8 cellular contexts compared by ENCODE assay signal in the genomic region with DNA sequence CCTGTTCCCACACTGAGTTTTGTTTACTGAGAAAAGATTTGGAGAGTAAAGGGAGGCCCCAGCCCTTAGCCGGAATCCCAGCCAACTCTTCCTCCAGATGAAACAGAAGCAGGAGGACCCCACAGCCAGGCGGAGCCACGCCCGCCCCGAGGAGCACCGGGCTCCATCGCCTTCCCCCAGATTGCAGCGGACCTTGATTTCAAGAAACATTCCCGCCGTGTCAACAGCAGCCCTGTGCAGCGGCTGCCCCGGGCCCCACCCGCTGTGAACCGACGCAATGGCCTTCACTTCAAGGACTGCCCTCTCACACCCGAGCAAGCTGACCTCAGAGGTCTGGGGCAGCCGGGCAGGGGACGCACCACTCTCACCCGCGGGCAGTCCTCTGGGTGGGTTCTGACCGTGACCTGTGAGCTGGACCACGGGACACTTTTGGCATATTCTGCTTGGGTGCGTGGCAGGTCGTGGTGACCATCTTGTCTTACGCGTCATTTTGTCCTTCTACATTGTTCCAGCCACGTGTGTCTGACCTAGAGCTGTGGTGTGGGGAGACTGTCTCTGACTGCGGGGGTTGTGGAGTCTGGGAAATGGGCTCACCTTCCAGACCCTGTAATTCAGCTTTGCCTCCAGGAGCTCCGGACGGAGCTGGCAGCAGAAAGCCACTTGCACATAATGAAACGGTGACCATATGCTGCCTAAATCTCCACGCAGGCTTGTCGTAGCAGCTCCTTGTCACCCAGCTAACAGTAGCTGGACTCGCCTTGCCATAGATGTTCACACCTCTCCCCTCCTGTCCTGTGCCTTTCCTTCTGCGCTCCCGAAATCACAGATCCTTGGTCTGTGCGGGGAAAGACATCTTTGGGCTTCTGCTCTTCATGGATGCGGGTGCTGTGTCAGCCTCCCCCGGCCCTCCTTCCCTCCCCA. TPM values are rescaled to one million over a fixed set of nuclear protein-coding genes. Genes with fewer than 3 reads are reported as not detected.
A peak's percentile ranks its signal among the peaks of the same experiment; 100 is the strongest.
DNase-seq lines count a peak whose midpoint lies in the region; ATAC-seq, FAIRE-seq and TF ChIP-seq lines count a peak whose summit lies in the region.

No MANE protein-coding gene starts in this region.

- peak overlapping the region; percentile 58 for H3K27ac Mint-ChIP-seq in activated CD4-positive, alpha-beta T cell treated with anti-CD3 and anti-CD28 coated beads, Interleukin-2, amount 10 ng/mL, durations not matched to agents 24 days and 14 days
- no peak overlapping the region for H3K27ac Mint-ChIP-seq in astrocyte (ENCODE audit: unreplicated experiment)
- H3K27ac Mint-ChIP-seq in endodermal cell = no peak overlapping the region

- no peak for DNase-seq in activated CD4-positive, alpha-beta T cell treated with anti-CD3 and anti-CD28 coated beads, Interleukin-2, amount 10 ng/mL, durations not matched to agents 24 days and 14 days
- DNase-seq in activated CD4-positive, alpha-beta T cell treated with anti-CD3 and anti-CD28 coated beads for 48 hours = no peak
- no peak for DNase-seq in astrocyte (ENCODE audit: low read depth)
- DNase-seq in left lobe of liver (ENCODE audit: low spot score) = no peak
- DNase-seq in endodermal cell = no peak

- H3K9me3 ChIP-seq in astrocyte (ENCODE audit: insufficient read depth, low read depth, low read length) = no peaks in the 10 kb centered on the region
- no peaks in the 10 kb centered on the region for H3K9me3 ChIP-seq in thymus (ENCODE audit: control insufficient read depth)
- H3K9me3 ChIP-seq in endodermal cell (ENCODE audit: control insufficient read depth, low read length) = no peaks in the 10 kb centered on the region

- H3K27ac ChIP-seq in astrocyte (ENCODE audit: low read depth, low read length) = no peak overlapping the region
- no peak overlapping the region for H3K27ac ChIP-seq in thymus (ENCODE audit: low read depth)
- H3K27ac ChIP-seq in endodermal cell (ENCODE audit: low read depth, low read length) = no peak overlapping the region

- ATAC-seq in left lobe of liver = peak; percentile 30
- ATAC-seq in HG02884 (IDR thresholded peaks at IDR 0.05; ENCODE audit: unreplicated experiment) = no peak
- ATAC-seq in GM21360 (IDR thresholded peaks at IDR 0.05; ENCODE audit: unreplicated experiment) = no peak

- H3K27me3 Mint-ChIP-seq in activated CD4-positive, alpha-beta T cell treated with anti-CD3 and anti-CD28 coated beads, Interleukin-2, amount 10 ng/mL, durations not matched to agents 24 days and 14 days = no peaks in the 10 kb centered on the region
- H3K27me3 Mint-ChIP-seq in astrocyte (ENCODE audit: low read depth, unreplicated experiment) (peaks cover 59% of the 10 kb centered on the region), endodermal cell (ENCODE audit: insufficient read depth) (peaks cover 48% of the 10 kb centered on the region)

- H3K36me3 Mint-ChIP-seq in activated CD4-positive, alpha-beta T cell treated with anti-CD3 and anti-CD28 coated beads, Interleukin-2, amount 10 ng/mL, durations not matched to agents 24 days and 14 days (ENCODE audit: low read depth) = no peaks in the 10 kb centered on the region
- no peaks in the 10 kb centered on the region for H3K36me3 Mint-ChIP-seq in astrocyte (ENCODE audit: low read depth, unreplicated experiment)
- no peaks in the 10 kb centered on the region for H3K36me3 Mint-ChIP-seq in endodermal cell (ENCODE audit: low read depth)

- H3K79me2 ChIP-seq in astrocyte (ENCODE audit: insufficient read depth, low read length) = no peaks in the 10 kb centered on the region

- H3K4me1 Mint-ChIP-seq in activated CD4-positive, alpha-beta T cell treated with anti-CD3 and anti-CD28 coated beads, Interleukin-2, amount 10 ng/mL, durations not matched to agents 24 days and 14 days = peaks cover 41% of the 10 kb centered on the region
- H3K4me1 Mint-ChIP-seq in astrocyte (ENCODE audit: low read depth, unreplicated experiment) = peaks cover 3% of the 10 kb centered on the region
- H3K4me1 Mint-ChIP-seq in endodermal cell = peaks cover 16% of the 10 kb centered on the region

- peak overlapping the region; percentile 80 for H3K4me3 Mint-ChIP-seq in activated CD4-positive, alpha-beta T cell treated with anti-CD3 and anti-CD28 coated beads, Interleukin-2, amount 10 ng/mL, durations not matched to agents 24 days and 14 days
- H3K4me3 Mint-ChIP-seq in astrocyte (ENCODE audit: unreplicated experiment) (no peak overlapping the region), endodermal cell (no peak overlapping the region)

- no peaks in the 10 kb centered on the region for H3K9me3 Mint-ChIP-seq in activated CD4-positive, alpha-beta T cell treated with anti-CD3 and anti-CD28 coated beads, Interleukin-2, amount 10 ng/mL, durations not matched to agents 24 days and 14 days
- H3K9me3 Mint-ChIP-seq in astrocyte (ENCODE audit: unreplicated experiment) = no peaks in the 10 kb centered on the region
- H3K9me3 Mint-ChIP-seq in endodermal cell = no peaks in the 10 kb centered on the region

- H3K4me1 ChIP-seq in astrocyte (ENCODE audit: insufficient read depth, low read length) (peaks cover 5% of the 10 kb centered on the region), thymus (ENCODE audit: control insufficient read depth, insufficient read depth, low read length) (peaks cover 3% of the 10 kb centered on the region), endodermal cell (ENCODE audit: control insufficient read depth, insufficient read depth, low read length) (peaks cover 6% of the 10 kb centered on the region)

- H3K4me3 ChIP-seq in astrocyte (ENCODE audit: insufficient read depth, low read depth, low read length) (peak overlapping the region; percentile 58), thymus (ENCODE audit: low read length) (peak overlapping the region; percentile 49), endodermal cell (ENCODE audit: low read length) (no peak overlapping the region)

- H3K27me3 ChIP-seq in astrocyte (ENCODE audit: insufficient read depth, low read length) = no peaks in the 10 kb centered on the region
- no peaks in the 10 kb centered on the region for H3K27me3 ChIP-seq in thymus (ENCODE audit: control insufficient read depth, insufficient read depth)
- H3K27me3 ChIP-seq in endodermal cell (ENCODE audit: control insufficient read depth, insufficient read depth, low read length, poor library complexity, severe bottlenecking) = no peaks in the 10 kb centered on the region

- H3K9ac ChIP-seq in astrocyte (ENCODE audit: low read length) (peak overlapping the region; percentile 74), endodermal cell (ENCODE audit: extremely low read depth, low read length, poor library complexity, severe bottlenecking) (no peak overlapping the region)

- intact Hi-C loops in activated CD4-positive, alpha-beta T cell treated with anti-CD3 and anti-CD28 coated beads, Interleukin-2, amount 10 ng/mL, durations not matched to agents 24 days and 14 days (cut with micrococcal nuclease) = loop anchor here (1.0 to 10.0 kb wide), 10 partner anchors 27 to 562 kb away; a partner anchor contains a TSS

- 83% methylated on average over 39 of the region's 39 CpGs for WGBS in thymus
- 91 to 92% methylated on average over 32 to 39 of the region's 39 CpGs for WGBS in endodermal cell (ENCODE audit: insufficient coverage in 1 of 2, insufficient read length in 1 of 2), 2 experiments

- TF ChIP-seq CTCF in astrocyte (IDR thresholded peaks at IDR 0.05; ENCODE audit: insufficient read depth, low read depth, low read length) = no peak
- no peak for TF ChIP-seq CTCF in endodermal cell (conservative IDR thresholded peaks at IDR 0.05)

- H3K36me3 ChIP-seq in astrocyte (ENCODE audit: insufficient read depth, low read length) (no peaks in the 10 kb centered on the region), thymus (ENCODE audit: control insufficient read depth, insufficient read depth) (no peaks in the 10 kb centered on the region), endodermal cell (ENCODE audit: control insufficient read depth, insufficient read depth, low read length) (no peaks in the 10 kb centered on the region)

- peak overlapping the region; percentile 80 for H2AFZ ChIP-seq in astrocyte (ENCODE audit: low read depth, low read length)

- no peak for FAIRE-seq in astrocyte (lab: Jason Lieb, UNC)

- H4K20me1 ChIP-seq in astrocyte (ENCODE audit: insufficient read depth, low read length) = no peaks in the 10 kb centered on the region

- H3K4me2 ChIP-seq in astrocyte (ENCODE audit: low read length) = peak overlapping the region; percentile 93

RNA-seq across cellular contexts. Expression of a gene that starts 32.0 kb away (rescaled TPM):
- not detected in 2 replicates for total RNA-seq in activated CD4-positive, alpha-beta T cell treated with anti-CD3 and anti-CD28 coated beads, Interleukin-2, amount 10 ng/mL, durations not matched to agents 24 days and 14 days
- total RNA-seq in astrocyte = 7.1 and 19.8 TPM in 2 replicates
- total RNA-seq in left lobe of liver = 6.3 TPM
- 9.0 TPM for polyA plus RNA-seq in thymus
- not detected for total RNA-seq in endodermal cell
- 0.14 TPM for polyA plus RNA-seq in endodermal cell (2013, experiment 1 of 2)
- polyA plus RNA-seq in endodermal cell (2013, experiment 2 of 2) = 0.17 TPM
